8 cellular contexts compared by ENCODE assay signal in genomic region chr2:71330585-71331330, GRCh38. TPM values are rescaled to one million over a fixed set of nuclear protein-coding genes. Genes with fewer than 3 reads are reported as not detected.
DNase-seq lines count a peak whose midpoint lies in the region; ATAC-seq and TF ChIP-seq lines count a peak whose summit lies in the region.

No MANE protein-coding gene starts in this region.

- H3K9me3 ChIP-seq in Caco-2 (no peaks in the 10 kb centered on the region), MM.1S (replicated peaks; ENCODE audit: insufficient read depth, low read length) (no peaks in the 10 kb centered on the region), ovary (no peaks in the 10 kb centered on the region)

- TF ChIP-seq EP300 in ovary (IDR thresholded peaks at IDR 0.05) = no peak

- H3K4me3 Mint-ChIP-seq in Caco-2 (ENCODE audit: unreplicated experiment) = peak overlapping the region; percentile 98
- peak overlapping the region; percentile 95 for H3K4me3 Mint-ChIP-seq in central memory CD8-positive, alpha-beta T cell

- peak overlapping the region; percentile 99 for H3K27ac Mint-ChIP-seq in Caco-2 (ENCODE audit: unreplicated experiment)
- peak overlapping the region; percentile 99 for H3K27ac Mint-ChIP-seq in central memory CD8-positive, alpha-beta T cell (ENCODE audit: low read depth)

- H3K36me3 Mint-ChIP-seq in Caco-2 (ENCODE audit: insufficient read depth, unreplicated experiment) = peaks cover 36% of the 10 kb centered on the region
- peaks cover 19% of the 10 kb centered on the region for H3K36me3 Mint-ChIP-seq in central memory CD8-positive, alpha-beta T cell (ENCODE audit: insufficient read depth)

- no peaks in the 10 kb centered on the region for H3K9me2 ChIP-seq in MM.1S (replicated peaks; ENCODE audit: insufficient read depth, low read length)

- H3K27me3 Mint-ChIP-seq in Caco-2 (ENCODE audit: insufficient read depth, unreplicated experiment) = no peaks in the 10 kb centered on the region
- H3K27me3 Mint-ChIP-seq in central memory CD8-positive, alpha-beta T cell = no peaks in the 10 kb centered on the region

- TF ChIP-seq CTCF in Caco-2 (IDR thresholded peaks at IDR 0.05; ENCODE audit: insufficient read depth in 1 of 2, low read depth in 1 of 2, low read length in 1 of 2, severe bottlenecking in 1 of 2, unreplicated experiment in 1 of 2) (no peak), MM.1S (IDR thresholded peaks at IDR 0.05; ENCODE audit: low read length) (no peak), ovary (IDR thresholded peaks at IDR 0.05) (no peak)

- CTCF ChIA-PET in Caco-2 (lab: Charles Lee) = interaction anchor here (0.9 to 2.9 kb wide), 13 partner anchors 10 to 201 kb away, joined by 3 to 77 read pairs (median 6); partner anchors contain the start of genes DYSF, MCEE and PAIP2B

- H3K27me3 ChIP-seq in Caco-2 (replicated peaks; ENCODE audit: control insufficient read depth, insufficient read depth, low read length) (no peaks in the 10 kb centered on the region), MM.1S (replicated peaks; ENCODE audit: insufficient read depth, low read length) (no peaks in the 10 kb centered on the region), ovary (no peaks in the 10 kb centered on the region)

- DNase-seq in Caco-2 (no peak), MM.1S (no peak), ovary (no peak), HCEC 1CT (no peak)
- DNase-seq in central memory CD8-positive, alpha-beta T cell (ENCODE audit: low spot score in 2 of 2) = peak in 1 of 2 donors; percentile 28

- intact Hi-C loops in Caco-2 (cut with micrococcal nuclease; ENCODE audit: unreplicated experiment) (loop anchor here (1.0 kb wide), 2 partner anchors 31 to 106 kb away; no protein-coding TSS in a partner anchor), ovary (cut with DNase I) (loop anchor here in 1 of 4 donors (10.0 kb wide), 1 partner anchor 106 kb away; the partner anchor contains the start of gene PAIP2B)

- peak overlapping the region; percentile 41; the same call in 1 of the 2 replicates for H3K4me2 ChIP-seq in MM.1S (ENCODE audit: low read depth, low read length)

- H3K9ac ChIP-seq in MM.1S (ENCODE audit: low read length) = no peak overlapping the region; the same call in 1 of the 2 replicates

- BruUV-seq in Caco-2 (replicated peaks; lab: Mats Ljungman, UMichigan) = no TSS peak

- no peak for TF ChIP-seq POLR2A in ovary (IDR thresholded peaks at IDR 0.05)

- no peaks in the 10 kb centered on the region for H3F3A ChIP-seq in MM.1S (ENCODE audit: insufficient read depth, low read length)

- peaks cover 11% of the 10 kb centered on the region; the same call in 1 of the 2 replicates for H3K4me1 ChIP-seq in Caco-2
- peaks cover 6% of the 10 kb centered on the region; the same call in 1 of the 2 replicates for H3K4me1 ChIP-seq in MM.1S (ENCODE audit: low read length)
- peaks cover 6% of the 10 kb centered on the region for H3K4me1 ChIP-seq in ovary (ENCODE audit: insufficient read depth)

- H3K4me3 ChIP-seq in Caco-2 (ENCODE audit: low read depth, low read length) (peak overlapping the region; percentile 92; the same call in 1 of the 2 replicates), MM.1S (ENCODE audit: low read length) (peak overlapping the region; percentile 54), ovary (peak overlapping the region; percentile 83)

- peak; percentile 53 for ATAC-seq in central memory CD8-positive, alpha-beta T cell (replicated peaks; ENCODE audit: extremely low read depth, poor library complexity, severe bottlenecking)
- no peak for ATAC-seq in GM18870 (IDR thresholded peaks at IDR 0.05; ENCODE audit: unreplicated experiment)
- no peak for ATAC-seq in HG03469 (IDR thresholded peaks at IDR 0.05; ENCODE audit: unreplicated experiment)
- ATAC-seq in HG03521 (IDR thresholded peaks at IDR 0.05; ENCODE audit: unreplicated experiment) = no peak

- no peaks in the 10 kb centered on the region for H3K9me3 Mint-ChIP-seq in Caco-2 (ENCODE audit: unreplicated experiment)
- H3K9me3 Mint-ChIP-seq in central memory CD8-positive, alpha-beta T cell = no peaks in the 10 kb centered on the region

- WGBS in ovary, 3 donors = 39 to 55% (median 49%) methylated on average over 14 of the region's 14 CpGs

- H3K27ac ChIP-seq in MM.1S (ENCODE audit: low read length) (no peak overlapping the region), ovary (no peak overlapping the region)

- H2AFZ ChIP-seq in MM.1S (ENCODE audit: low read length) = peak overlapping the region; percentile 68

- POLR2A ChIA-PET in Caco-2 (lab: Charles Lee) = interaction anchor here (0.7 to 1.6 kb wide), 5 partner anchors 12 to 263 kb away, joined by 5 to 28 read pairs (median 7); partner anchors contain the start of genes NAGK and PAIP2B

- H3K36me3 ChIP-seq in Caco-2 (ENCODE audit: control insufficient read depth, insufficient read depth, low read length) = no peaks in the 10 kb centered on the region
- H3K36me3 ChIP-seq in MM.1S (replicated peaks; ENCODE audit: insufficient read depth, low read length) = 0 out of 2 replicates have a peak, but pooled peaks cover 4% of the 10 kb centered on the region
- H3K36me3 ChIP-seq in ovary = no peaks in the 10 kb centered on the region

- H3K79me2 ChIP-seq in MM.1S (ENCODE audit: low read length) = peaks cover 42% of the 10 kb centered on the region

- H4K20me1 ChIP-seq in MM.1S (ENCODE audit: insufficient read depth, low read length) = no peaks in the 10 kb centered on the region

- peaks cover 23% of the 10 kb centered on the region for H3K4me1 Mint-ChIP-seq in Caco-2 (ENCODE audit: low read depth, unreplicated experiment)
- peaks cover 39% of the 10 kb centered on the region for H3K4me1 Mint-ChIP-seq in central memory CD8-positive, alpha-beta T cell

RNA-seq across cellular contexts. Expression of gene ZNF638, which starts 0.8 kb away (rescaled TPM):
- total RNA-seq in Caco-2 (2022) (133 and 134 TPM in 2 replicates), ovary (100 to 1,000 TPM; 122 to 160 (median 140) TPM)
- polyA plus RNA-seq in ovary = 10 to 100 TPM; 76.9 to 87.9 TPM
